ENCODE assay signal across 21 cellular contexts in the genomic region with DNA sequence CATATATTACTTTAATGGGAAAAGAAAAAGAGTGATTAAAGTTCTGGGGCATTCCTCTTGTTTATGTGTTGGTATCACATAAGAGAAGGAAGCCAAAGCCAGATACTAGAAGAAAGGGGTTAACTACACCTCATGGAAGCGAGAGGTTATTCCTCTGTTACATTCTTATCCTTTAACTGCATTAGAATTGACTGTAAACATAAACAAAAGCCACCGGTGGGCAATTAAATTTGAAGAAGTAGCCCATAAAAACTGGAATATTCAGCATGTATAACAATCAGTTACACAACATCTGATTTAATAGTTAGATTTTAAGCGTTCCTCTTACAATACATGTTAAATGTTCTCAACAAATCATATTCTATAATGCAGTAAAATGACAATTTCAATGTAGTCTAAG.
"Had no signal": no experiment of that assay in that cellular context is flagged by ENCODE, and none has a peak within 500 bp of the region (broad histone marks: within the 10 kb centered on the region; RNA-seq: fewer than 3 reads in every experiment).

No MANE protein-coding gene starts in this region.

- H3K27ac ChIP-seq: colonic mucosa, epithelial cell of prostate, esophagus squamous epithelium, gastrocnemius medialis, heart right ventricle, left lung, lower lobe of right lung had no signal

- H3K27me3 Mint-ChIP-seq: dendritic cell treated with granulocyte-macrophage colony-stimulating factor and Interleukin-4, amounts not matched to agents 40 ng/mL and 50 ng/mL, for 4 days; effector memory CD8-positive, alpha-beta T cell had no signal

- H3K4me3 Mint-ChIP-seq: dendritic cell treated with granulocyte-macrophage colony-stimulating factor and Interleukin-4, amounts not matched to agents 40 ng/mL and 50 ng/mL, for 4 days; effector memory CD8-positive, alpha-beta T cell; endodermal cell; mesothelial cell of epicardium had no signal

- H3K9me3 ChIP-seq: colonic mucosa, esophagus squamous epithelium, gastrocnemius medialis, heart right ventricle, left lung, lower lobe of right lung, mucosa of descending colon had no signal

- H3K9me3 Mint-ChIP-seq: dendritic cell treated with granulocyte-macrophage colony-stimulating factor and Interleukin-4, amounts not matched to agents 40 ng/mL and 50 ng/mL, for 4 days; effector memory CD8-positive, alpha-beta T cell; endodermal cell; mesothelial cell of epicardium had no signal

- H3K36me3 Mint-ChIP-seq: mesothelial cell of epicardium had no signal

- H3K4me1 ChIP-seq: colonic mucosa, esophagus squamous epithelium, gastrocnemius medialis, lower lobe of right lung had no signal

- H3K27ac Mint-ChIP-seq: dendritic cell treated with granulocyte-macrophage colony-stimulating factor and Interleukin-4, amounts not matched to agents 40 ng/mL and 50 ng/mL, for 4 days; effector memory CD8-positive, alpha-beta T cell; endodermal cell; mesothelial cell of epicardium had no signal

- H3K27me3 ChIP-seq: colonic mucosa, esophagus squamous epithelium, gastrocnemius medialis, heart right ventricle, left lung had no signal

- DNase-seq: colonic mucosa; cortex of kidney; effector CD8-positive, alpha-beta T cell; effector memory CD8-positive, alpha-beta T cell; endodermal cell; esophagus squamous epithelium; foreskin melanocyte; gastrocnemius medialis; glutamatergic neuron; head of caudate nucleus; heart right ventricle; hippocampal formation; left cardiac atrium; left lung; left ventricle myocardium superior; lower lobe of right lung; mesenchymal stem cell had no signal

- H3K4me3 ChIP-seq: colonic mucosa, esophagus squamous epithelium, gastrocnemius medialis, heart right ventricle, left lung, lower lobe of right lung, mucosa of descending colon had no signal

- H3K36me3 ChIP-seq: colonic mucosa, esophagus squamous epithelium, gastrocnemius medialis, heart right ventricle, left lung, lower lobe of right lung had no signal
